In genomic region chr7:35556532-35557471, GRCh38 we compare ENCODE assay signal across 20 cellular contexts.
DNase-seq lines count a peak whose midpoint lies in the region; ATAC-seq and TF ChIP-seq lines count a peak whose summit lies in the region.
"Had no signal": no experiment of that assay in that cellular context is flagged by ENCODE, and none has a peak within 500 bp of the region (broad histone marks: within the 10 kb centered on the region; RNA-seq: fewer than 3 reads in every experiment).

No MANE protein-coding gene starts in this region.

- in situ Hi-C loops in G401 (cut with HindIII; ENCODE audit: low sequenced_read_pairs), result no loop called here

- H3K4me1 ChIP-seq in right atrium auricular region, result peaks cover 0 to 5% of the 10 kb centered on the region in 2 donors
- no peaks in the 10 kb centered on the region for H3K4me1 ChIP-seq in left ventricle myocardium inferior
- no peaks in the 10 kb centered on the region for H3K4me1 ChIP-seq in effector memory CD4-positive, alpha-beta T cell (ENCODE audit: control insufficient read depth, insufficient read depth, low read length, poor library complexity, severe bottlenecking)
- H3K4me1 ChIP-seq in spleen, result peaks cover 0 to 8% (median 0%) of the 10 kb centered on the region in 6 donors

- H3K27ac ChIP-seq in right atrium auricular region, result no peak overlapping the region
- no peak overlapping the region for H3K27ac ChIP-seq in left ventricle myocardium inferior (replicated peaks)
- no peak overlapping the region for H3K27ac ChIP-seq in effector memory CD4-positive, alpha-beta T cell (ENCODE audit: insufficient read depth, low read length, poor library complexity, severe bottlenecking)
- no peak overlapping the region for H3K27ac ChIP-seq in spleen
- H3K27ac ChIP-seq: KMS-11 had no signal

- DNase-seq in right atrium auricular region (ENCODE audit: low spot score) (peak; percentile 49), left ventricle myocardium inferior (no peak), OCI-M1 (lab: John Stamatoyannopoulos, UW) (peak; percentile 24), left lobe of liver (ENCODE audit: low spot score) (peak; percentile 64), G401 (ENCODE audit: low spot score) (no peak), spleen (no peak), C1 segment of cervical spinal cord (lab: John Stamatoyannopoulos, UW) (no peak)
- no peak for DNase-seq in effector memory CD4-positive, alpha-beta T cell
- DNase-seq: ACHN; activated CD4-positive, CD25-positive, alpha-beta regulatory T cell treated with anti-CD3 and anti-CD28 coated beads, Interleukin-2, amount 50 U/mL, for 72 hours; activated CD8-positive, alpha-beta memory T cell treated with anti-CD3 and anti-CD28 coated beads for 24 hours; CD4-positive, alpha-beta memory T cell; HCEC 1CT; kidney glomerular epithelial cell; NCI-H1417 treated with DMSO at 0.1 percent for 48 hours; NK-92 treated with Interleukin-12 subunit alpha and Interleukin-12 subunit beta, amount 100 ng/mL, for 24 hours; nucleus accumbens; Right ventricle myocardium superior had no signal

- peak; percentile 92 for ATAC-seq in left lobe of liver
- ATAC-seq: sciatic nerve had no signal

- H3K4me3 ChIP-seq in right atrium auricular region, result no peak overlapping the region
- H3K4me3 ChIP-seq in left ventricle myocardium inferior, result no peak overlapping the region
- H3K4me3 ChIP-seq in effector memory CD4-positive, alpha-beta T cell (ENCODE audit: insufficient read depth, low read depth, low read length, poor library complexity, severe bottlenecking), result no peak overlapping the region
- H3K4me3 ChIP-seq in spleen, result no peak overlapping the region

- intact Hi-C loops in left ventricle myocardium inferior (cut with micrococcal nuclease) (no loop called here), spleen (cut with DNase I; ENCODE audit: low total_unique reads) (no loop called here)

- 62 to 70% (median 63%) methylated on average over 8 of the region's 8 CpGs for WGBS in spleen, 5 donors

- no peaks in the 10 kb centered on the region for H3K9me3 ChIP-seq in right atrium auricular region
- no peaks in the 10 kb centered on the region for H3K9me3 ChIP-seq in left ventricle myocardium inferior (replicated peaks)
- H3K9me3 ChIP-seq in effector memory CD4-positive, alpha-beta T cell (ENCODE audit: control insufficient read depth, low read length), result no peaks in the 10 kb centered on the region
- no peaks in the 10 kb centered on the region for H3K9me3 ChIP-seq in spleen

- H3K27me3 ChIP-seq in right atrium auricular region (no peaks in the 10 kb centered on the region), left ventricle myocardium inferior (ENCODE audit: low read depth) (peaks cover 5% of the 10 kb centered on the region), spleen (replicated peaks in 1 of 7) (peaks cover 0 to 3% (median 0%) of the 10 kb centered on the region in 7 donors)
- H3K27me3 ChIP-seq in effector memory CD4-positive, alpha-beta T cell (replicated peaks; ENCODE audit: control insufficient read depth, insufficient read depth, low read length, poor library complexity, severe bottlenecking), result no peaks in the 10 kb centered on the region

- TF ChIP-seq CTCF in right atrium auricular region (IDR thresholded peaks at IDR 0.05), result no peak
- no peak for TF ChIP-seq CTCF in left ventricle myocardium inferior (IDR thresholded peaks at IDR 0.05; ENCODE audit: borderline replicate concordance)
- TF ChIP-seq CTCF in spleen (IDR thresholded peaks at IDR 0.05 in 8 of 11, conservative IDR thresholded peaks at IDR 0.05 in 3 of 11), result no peak

- H3K36me3 ChIP-seq in right atrium auricular region (no peaks in the 10 kb centered on the region), left ventricle myocardium inferior (no peaks in the 10 kb centered on the region), spleen (no peaks in the 10 kb centered on the region)
- no peaks in the 10 kb centered on the region for H3K36me3 ChIP-seq in effector memory CD4-positive, alpha-beta T cell (ENCODE audit: control insufficient read depth, insufficient read depth, low read length)

- TF ChIP-seq POLR2A in spleen (IDR thresholded peaks at IDR 0.05), result no peak

Comparison
In these comparisons a context has a peak if more than half of its experiments do, and no peak if none do; other contexts are left out.
1. DNase-seq: peak in right atrium auricular region (single experiment), OCI-M1 (single experiment) and left lobe of liver (single experiment); none in left ventricle myocardium inferior (single experiment), G401 (single experiment), effector memory CD4-positive, alpha-beta T cell (0 of 3), spleen (single experiment) and C1 segment of cervical spinal cord (0 of 14).